ENCODE assay signal across 23 cellular contexts in genomic region chr5:41420509-41421067, GRCh38.
"Had no signal": no experiment of that assay in that cellular context is flagged by ENCODE, and none has a peak within 500 bp of the region (broad histone marks: within the 10 kb centered on the region; RNA-seq: fewer than 3 reads in every experiment).

No MANE protein-coding gene starts in this region.

- ATAC-seq: body of pancreas; foreskin keratinocyte; stimulated activated naive B cell treated with anti-CD40 and anti-IgM and Interleukin-4, amounts not matched to agents 10 μg/mL and 1 μg/mL and 100 μg/mL, for 72 hours had no signal

- H3K36me3 ChIP-seq: adrenal gland, esophagus muscularis mucosa, ovary, stomach, tibial artery had no signal

- FAIRE-seq: TTC549 had no signal

- H3K4me2 ChIP-seq: smooth muscle cell had no signal

- H3K9me3 ChIP-seq: adrenal gland, body of pancreas, esophagus muscularis mucosa, ovary, stomach, tibial artery had no signal

- H3K4me1 ChIP-seq: adrenal gland, body of pancreas, foreskin keratinocyte, stomach, tibial artery had no signal

- H3K4me3 ChIP-seq: adrenal gland, body of pancreas, esophagus muscularis mucosa, ovary, smooth muscle cell, stomach, tibial artery had no signal

- H3K27ac ChIP-seq: adrenal gland, body of pancreas, esophagus muscularis mucosa, foreskin keratinocyte, ovary, tibial artery, VCaP had no signal

- DNase-seq: activated CD4-positive, alpha-beta T cell treated with anti-CD3 and anti-CD28 coated beads for 4 hours; activated CD4-positive, alpha-beta T cell treated with anti-CD3 and anti-CD28 coated beads, Interleukin-2, amount 50 U/mL, for 48 hours; activated CD8-positive, alpha-beta memory T cell treated with anti-CD3 and anti-CD28 coated beads for 24 hours; activated effector memory CD4-positive, alpha-beta T cell treated with Interleukin-2 at 50 U/mL for 16 hours; activated naive CD4-positive, alpha-beta T cell treated with Interleukin-2 at 50 U/mL for 16 hours; activated naive CD8-positive, alpha-beta T cell treated with anti-CD3 and anti-CD28 coated beads for 36 hours; adrenal gland; aorta; body of pancreas; cortex of kidney; foreskin keratinocyte; naive B cell; nephron progenitor cell; ovary; stimulated activated CD4-positive, alpha-beta T cell treated with anti-CD3 and anti-CD28 coated beads, Interleukin-1b, Interleukin-23, amount 100 ng/mL, for 48 hours; stimulated activated naive B cell treated with anti-CD40 and anti-IgM and Interleukin-4, amounts not matched to agents 10 μg/mL and 1 μg/mL and 100 μg/mL, for 72 hours; stomach; T-helper 9 cell; tibial artery had no signal

- H3K27me3 ChIP-seq: adrenal gland, body of pancreas, esophagus muscularis mucosa, foreskin keratinocyte, ovary, stomach, tibial artery had no signal
